In genomic region chr1:15154480-15155036, GRCh38 we compare ENCODE assay signal across 8 cellular contexts. TPM values are rescaled to one million over a fixed set of nuclear protein-coding genes. Genes with fewer than 3 reads are reported as not detected.
A peak's percentile ranks its signal among the peaks of the same experiment; 100 is the strongest.
DNase-seq lines count a peak whose midpoint lies in the region; ATAC-seq and TF ChIP-seq lines count a peak whose summit lies in the region.

No MANE protein-coding gene starts in this region.

- peak overlapping the region; percentile 34 to 81 for H3K23ac ChIP-seq in mesenchymal stem cell (ENCODE audit: low read length in 2 of 2)

- H3K14ac ChIP-seq in mesenchymal stem cell (ENCODE audit: low read length in 2 of 2), result peak overlapping the region in 1 of 2 experiments; percentile 35

- H4K8ac ChIP-seq in mesenchymal stem cell (ENCODE audit: low read length), result no peak overlapping the region

- H3K36me3 ChIP-seq in mesenchymal stem cell (ENCODE audit: control insufficient read depth in 1 of 2, insufficient read depth in 2 of 2, low read depth in 1 of 2, low read length in 2 of 2) (peaks cover 0 to 2% of the 10 kb centered on the region in 2 experiments), aorta (ENCODE audit: control insufficient read depth in 1 of 2, insufficient read depth in 2 of 2, low read length in 1 of 2) (no peaks in the 10 kb centered on the region)

- peak overlapping the region; percentile 86 for H2AK5ac ChIP-seq in mesenchymal stem cell (ENCODE audit: low read length, severe bottlenecking)

- no peak overlapping the region for H2BK5ac ChIP-seq in mesenchymal stem cell (ENCODE audit: low read depth, low read length, poor library complexity, severe bottlenecking)

- H3K4me1 ChIP-seq in mesenchymal stem cell (ENCODE audit: control insufficient read depth, insufficient read depth, low read depth, low read length) (peaks cover 40% of the 10 kb centered on the region), aorta (ENCODE audit: control insufficient read depth in 1 of 2, insufficient read depth in 2 of 2, low read length in 2 of 2) (no peaks in the 10 kb centered on the region)

- peak overlapping the region; percentile 69 to 92 for H3K27ac ChIP-seq in coronary artery
- H3K27ac ChIP-seq in mesenchymal stem cell (ENCODE audit: low read length, poor library complexity, severe bottlenecking), result no peak overlapping the region
- H3K27ac ChIP-seq in aorta (ENCODE audit: low read depth in 1 of 2, low read length in 2 of 2), result no peak overlapping the region

- intact Hi-C loops in aorta (cut with DNase I), result loop anchor here (5.0 to 10.0 kb wide), 4 partner anchors 53 to 250 kb away; partner anchors contain the start of gene EFHD2 (in 1 of the 2)

- peak overlapping the region; percentile 54 to 85 for H3K4ac ChIP-seq in mesenchymal stem cell (ENCODE audit: low read depth in 1 of 2, low read length in 2 of 2)

- ATAC-seq in aorta (ENCODE audit: low FRiP score), result no peak
- ATAC-seq in GM21367 (IDR thresholded peaks at IDR 0.05; ENCODE audit: unreplicated experiment), result no peak

- H3K18ac ChIP-seq in mesenchymal stem cell (ENCODE audit: low read depth in 1 of 2, low read length in 2 of 2), result peak overlapping the region; percentile 86 to 87

- peak overlapping the region; percentile 94 for H3K4me2 ChIP-seq in mesenchymal stem cell (ENCODE audit: low read length, poor library complexity, severe bottlenecking)

- TF ChIP-seq CTCF in AG10803 (conservative IDR thresholded peaks at IDR 0.05; ENCODE audit: low read length) (no peak), coronary artery (IDR thresholded peaks at IDR 0.05) (no peak)

- no peak for DNase-seq in AG10803 (ENCODE audit: low read depth)
- DNase-seq in HuH-7 (ENCODE audit: low spot score), result peak; percentile 44
- DNase-seq in coronary artery (ENCODE audit: low spot score), result no peak
- peak; percentile 74 for DNase-seq in mesenchymal stem cell
- DNase-seq in aorta, result peak; percentile 63 to 86
- DNase-seq in medulla oblongata (ENCODE audit: extremely low spot score), result no peak
- DNase-seq in stimulated activated naive CD4-positive, alpha-beta T cell treated with Interleukin-2 at 50 U/mL for 16 hours (lab: John Stamatoyannopoulos, UW), result no peak

- peaks cover 20 to 30% of the 10 kb centered on the region in 2 experiments for H3K27me3 ChIP-seq in mesenchymal stem cell (ENCODE audit: control insufficient read depth in 1 of 2, insufficient read depth in 1 of 2, low read length in 2 of 2)
- H3K27me3 ChIP-seq in aorta (ENCODE audit: control insufficient read depth in 1 of 2, insufficient read depth in 2 of 2, low read length in 1 of 2), result no peaks in the 10 kb centered on the region

- H4K91ac ChIP-seq in mesenchymal stem cell (ENCODE audit: low read length), result peak overlapping the region; percentile 70

- peak overlapping the region; percentile 87 for H3K9ac ChIP-seq in mesenchymal stem cell (ENCODE audit: low read length)

- peak overlapping the region; percentile 82 for H2BK15ac ChIP-seq in mesenchymal stem cell (ENCODE audit: low read depth, poor library complexity, severe bottlenecking)

- no peak overlapping the region for H2AFZ ChIP-seq in mesenchymal stem cell (ENCODE audit: low read depth, low read length)

- H2BK120ac ChIP-seq in mesenchymal stem cell (ENCODE audit: low read depth, low read length), result peak overlapping the region; percentile 12

- peak overlapping the region in 1 of 2 experiments; percentile 59 for H2BK12ac ChIP-seq in mesenchymal stem cell (ENCODE audit: low read length in 2 of 2)

- peaks cover 24% of the 10 kb centered on the region for H3K79me1 ChIP-seq in mesenchymal stem cell (replicated peaks; ENCODE audit: low read length, poor library complexity, severe bottlenecking)

- 3% methylated on average over 34 of the region's 37 CpGs for WGBS in mesenchymal stem cell
- WGBS in aorta, 2 donors, result 0 to 1% methylated on average over 37 of the region's 37 CpGs

- H3K9me3 ChIP-seq in mesenchymal stem cell (ENCODE audit: control insufficient read depth, low read length) (no peaks in the 10 kb centered on the region), aorta (ENCODE audit: control insufficient read depth, low read length) (no peaks in the 10 kb centered on the region)

- H3K4me3 ChIP-seq in AG10803 (ENCODE audit: low read length) (peak overlapping the region; percentile 64), coronary artery (peak overlapping the region; percentile 90), mesenchymal stem cell (ENCODE audit: insufficient read depth in 1 of 2, low read depth in 1 of 2, low read length in 2 of 2) (peak overlapping the region; percentile 79 to 84), aorta (ENCODE audit: low read length in 2 of 2) (peak overlapping the region in 1 of 2 donors; percentile 52)

RNA-seq across cellular contexts. Expression of gene TMEM51, which starts 1.0 kb away (rescaled TPM):
- 48.1 TPM for polyA plus RNA-seq in mesenchymal stem cell (2013, experiment 1 of 2)
- polyA plus RNA-seq in mesenchymal stem cell (2013, experiment 2 of 2), result 46.7 TPM
- 1 to 10 TPM; 5.1 to 8.8 TPM for total RNA-seq in aorta
- polyA plus RNA-seq in aorta, result 1 to 10 TPM; 1.3 to 4.1 TPM

Comparison
In these comparisons a context has a peak if more than half of its experiments do, and no peak if none do; other contexts are left out.
1. DNase-seq: peak in HuH-7 (single experiment), mesenchymal stem cell (single experiment) and aorta (2 of 2); none in AG10803 (single experiment), coronary artery (single experiment), medulla oblongata (single experiment) and stimulated activated naive CD4-positive, alpha-beta T cell treated with Interleukin-2 at 50 U/mL for 16 hours (single experiment).
2. H3K27ac ChIP-seq: peak in coronary artery (2 of 2); none in mesenchymal stem cell (single experiment) and aorta (0 of 2).